1 cellular context compared by ENCODE assay signal in genomic region chr10:72243822-72244437, GRCh38.
TF ChIP-seq lines count a peak whose summit lies in the region.

No MANE protein-coding gene starts in this region.

TF ChIP-seq in K562, 482 proteins besides CTCF, POLR2A, EP300 and RAD21 (continued from another document and continues in another):
- TF ChIP-seq HDAC1 (IDR thresholded peaks at IDR 0.05) (peak in 1 of 2 experiments; percentile 32; a peak in 1 of 4 replicates), HIVEP1 (CRISPR knock-in tag; IDR thresholded peaks at IDR 0.05) (no peak), ILF3 (IDR thresholded peaks at IDR 0.05; ENCODE audit: borderline replicate concordance) (no peak), SAP30 (IDR thresholded peaks at IDR 0.05; ENCODE audit: borderline replicate concordance, insufficient read depth, low read depth, low read length, poor library complexity, severe bottlenecking) (no peak), MCM7 (IDR thresholded peaks at IDR 0.05) (no peak), DDX20 (tag; IDR thresholded peaks at IDR 0.05; ENCODE audit: low read depth) (no peak), ZNF561 (CRISPR knock-in tag; conservative IDR thresholded peaks at IDR 0.05) (no peak), ZBTB34 (CRISPR knock-in tag; IDR thresholded peaks at IDR 0.05) (no peak), KLF6 (CRISPR knock-in tag; IDR thresholded peaks at IDR 0.05; ENCODE audit: borderline replicate concordance) (no peak), HNRNPH1 (optimal IDR thresholded peaks at IDR 0.05; ENCODE audit: low read depth, low read length) (no peak), ZNF224 (CRISPR knock-in tag; IDR thresholded peaks at IDR 0.05) (no peak), TAF9B (IDR thresholded peaks at IDR 0.05; ENCODE audit: partially characterized antibody) (no peak), KHSRP (IDR thresholded peaks at IDR 0.05) (no peak), SIN3A (IDR thresholded peaks at IDR 0.05; ENCODE audit: borderline replicate concordance in 2 of 2, control insufficient read depth in 1 of 2, low read depth in 2 of 2, low read length in 2 of 2) (no peak), CTCFL (IDR thresholded peaks at IDR 0.05; ENCODE audit: borderline replicate concordance, insufficient read depth, low read depth, low read length, poor library complexity, severe bottlenecking) (no peak), HDGF (IDR thresholded peaks at IDR 0.05) (0 out of 2 replicates have a peak, but pooled peaks have one; percentile 35), VEZF1 (CRISPR knock-in tag; IDR thresholded peaks at IDR 0.05) (no peak), TRIM25 (IDR thresholded peaks at IDR 0.05; ENCODE audit: borderline replicate concordance) (no peak), E2F5 (CRISPR knock-in tag; IDR thresholded peaks at IDR 0.05) (no peak), HNRNPL (IDR thresholded peaks at IDR 0.05; ENCODE audit: low read depth, low read length) (no peak), RB1 (IDR thresholded peaks at IDR 0.05; ENCODE audit: low read depth) (0 out of 2 replicates have a peak, but pooled peaks have one; percentile 9), KLF16 (IDR thresholded peaks at IDR 0.05) (no peak), TFAP4 (CRISPR knock-in tag; IDR thresholded peaks at IDR 0.05; ENCODE audit: borderline replicate concordance) (no peak), YY1 (IDR thresholded peaks at IDR 0.05; ENCODE audit: borderline replicate concordance in 1 of 3, control insufficient read depth in 1 of 3, extremely low read depth in 1 of 3, insufficient read depth in 3 of 3, insufficient read length in 1 of 3, insufficient replicate concordance in 2 of 3, low read depth in 1 of 3, low read length in 2 of 3) (no peak), PHTF2 (CRISPR knock-in tag; IDR thresholded peaks at IDR 0.05) (no peak), IRF9 (tag; IDR thresholded peaks at IDR 0.05) (no peak), RBM39 (optimal IDR thresholded peaks at IDR 0.05; ENCODE audit: low read depth, low read length) (no peak), THAP12 (CRISPR knock-in tag; IDR thresholded peaks at IDR 0.05) (no peak), ZNF12 (CRISPR knock-in tag; IDR thresholded peaks at IDR 0.05) (no peak), ZBED1 (IDR thresholded peaks at IDR 0.05) (no peak), ZFP91 (CRISPR knock-in tag; IDR thresholded peaks at IDR 0.05) (no peak), MITF (IDR thresholded peaks at IDR 0.05) (no peak), ZNF217 (CRISPR knock-in tag; IDR thresholded peaks at IDR 0.05) (no peak), EZH2 (IDR thresholded peaks at IDR 0.05; ENCODE audit: borderline replicate concordance, low read depth, low read length) (no peak), ZNF644 (tag; IDR thresholded peaks at IDR 0.05; ENCODE audit: low read depth) (0 out of 2 replicates have a peak, but pooled peaks have one; percentile 1), MEIS2 (IDR thresholded peaks at IDR 0.05; ENCODE audit: partially characterized antibody) (peak; percentile 67), BRD4 (IDR thresholded peaks at IDR 0.05) (no peak), ZHX1 (conservative IDR thresholded peaks at IDR 0.05; ENCODE audit: low read length) (no peak), ATF4 (CRISPR knock-in tag; IDR thresholded peaks at IDR 0.05) (no peak), E2F4 (CRISPR knock-in tag; IDR thresholded peaks at IDR 0.05; ENCODE audit: low read depth) (no peak), SOX6 (IDR thresholded peaks at IDR 0.05) (no peak)
